Comparison of ENCODE assay signal across 10 cellular contexts in the genomic region with DNA sequence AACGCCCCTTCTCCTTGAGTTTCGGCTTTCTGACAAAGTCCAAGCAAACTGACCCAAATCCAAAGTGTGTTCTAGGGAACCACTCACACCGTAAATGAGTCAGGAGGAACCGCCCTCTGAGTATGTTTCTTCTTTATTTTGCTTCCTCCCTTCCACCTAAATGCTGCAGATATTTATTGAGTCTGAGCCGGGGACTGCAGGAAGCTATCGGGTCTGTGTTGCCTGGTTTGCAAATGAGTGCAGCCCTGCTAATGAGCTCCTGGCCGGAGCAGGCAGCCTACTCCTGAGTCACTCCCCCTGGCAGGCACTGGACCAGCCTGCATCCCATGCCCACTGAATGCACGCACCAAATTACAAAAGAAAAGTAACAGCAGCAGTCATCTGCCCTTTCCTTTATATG.
A peak's percentile ranks its signal among the peaks of the same experiment; 100 is the strongest.
DNase-seq lines count a peak whose midpoint lies in the region; ATAC-seq and TF ChIP-seq lines count a peak whose summit lies in the region.
"Had no signal": no experiment of that assay in that cellular context is flagged by ENCODE, and none has a peak within 500 bp of the region (broad histone marks: within the 10 kb centered on the region; RNA-seq: fewer than 3 reads in every experiment).

No MANE protein-coding gene starts in this region.

- peak overlapping the region; percentile 58 for H3K4me3 Mint-ChIP-seq in nephron progenitor cell
- no peak overlapping the region for H3K4me3 Mint-ChIP-seq in HFFc6

- TF ChIP-seq CTCF in nephron progenitor cell (IDR thresholded peaks at IDR 0.05) (no peak), HFFc6 (IDR thresholded peaks at IDR 0.05) (no peak)

- DNase-seq in AML-193 (lab: John Stamatoyannopoulos, UW) (peak; percentile 96 to 98), NOMO-1 treated with DMSO at 0.1 percent for 48 hours (lab: John Stamatoyannopoulos, UW; ENCODE audit: unreplicated experiment) (peak; percentile 96), fibroblast of gingiva (ENCODE audit: low read depth) (peak; percentile 72), nephron progenitor cell (no peak), HFFc6 (no peak), SW 1271 (lab: John Stamatoyannopoulos, UW) (no peak), NCI-H524 treated with DMSO at 0.1 percent for 48 hours (lab: John Stamatoyannopoulos, UW) (no peak)
- DNase-seq: amniotic stem cell, NCI-H1105 treated with DMSO at 0.1 percent for 48 hours had no signal

- H3K4me1 Mint-ChIP-seq in nephron progenitor cell (peaks cover 85% of the 10 kb centered on the region), HFFc6 (ENCODE audit: low read depth) (peaks cover 24% of the 10 kb centered on the region)

- H3K36me3 Mint-ChIP-seq in nephron progenitor cell (ENCODE audit: low read depth) (no peaks in the 10 kb centered on the region), HFFc6 (ENCODE audit: low read depth) (no peaks in the 10 kb centered on the region)

- no peak for ATAC-seq in HG03457 (IDR thresholded peaks at IDR 0.05; ENCODE audit: unreplicated experiment)

- H3K9me3 Mint-ChIP-seq in nephron progenitor cell (peaks cover 3% of the 10 kb centered on the region), HFFc6 (no peaks in the 10 kb centered on the region)

- H3K27ac Mint-ChIP-seq in nephron progenitor cell = peak overlapping the region; percentile 79
- no peak overlapping the region for H3K27ac Mint-ChIP-seq in HFFc6

- H3K27me3 Mint-ChIP-seq in nephron progenitor cell (ENCODE audit: low read depth, poor library complexity) (no peaks in the 10 kb centered on the region), HFFc6 (ENCODE audit: insufficient read depth) (peaks cover 12% of the 10 kb centered on the region)

Comparison
In these comparisons a context has a peak if more than half of its experiments do, and no peak if none do; other contexts are left out.
1. DNase-seq: peak in AML-193 (2 of 2), NOMO-1 treated with DMSO at 0.1 percent for 48 hours (single experiment) and fibroblast of gingiva (single experiment); none in nephron progenitor cell (single experiment), HFFc6 (single experiment), SW 1271 (0 of 2) and NCI-H524 treated with DMSO at 0.1 percent for 48 hours (single experiment).